ENCODE assay signal across 8 cellular contexts in genomic region chr1:150066838-150067183, GRCh38. TPM values are rescaled to one million over a fixed set of nuclear protein-coding genes. Genes with fewer than 3 reads are reported as not detected.
DNase-seq lines count a peak whose midpoint lies in the region; ATAC-seq and TF ChIP-seq lines count a peak whose summit lies in the region.

No MANE protein-coding gene starts in this region.

- no peaks in the 10 kb centered on the region for H3K27me3 Mint-ChIP-seq in CD8-positive, alpha-beta T cell (ENCODE audit: low read depth)
- H3K27me3 Mint-ChIP-seq in mesothelial cell of epicardium (ENCODE audit: low read depth): no peaks in the 10 kb centered on the region

- H3K4me1 Mint-ChIP-seq in CD8-positive, alpha-beta T cell (ENCODE audit: low read depth): peaks cover 36% of the 10 kb centered on the region
- H3K4me1 Mint-ChIP-seq in mesothelial cell of epicardium: peaks cover 36% of the 10 kb centered on the region

- intact Hi-C loops in CD8-positive, alpha-beta T cell (cut with DNase I, micrococcal nuclease): loop anchor here in 1 of 2 experiments (1.0 to 10.0 kb wide), 4 partner anchors 15 to 262 kb away; partner anchors contain the start of gene OTUD7B

- ATAC-seq in CD8-positive, alpha-beta T cell: peak; percentile 37
- ATAC-seq in GM21529 (IDR thresholded peaks at IDR 0.05; ENCODE audit: unreplicated experiment): peak; percentile 42

- H3K9me3 Mint-ChIP-seq in CD8-positive, alpha-beta T cell: no peaks in the 10 kb centered on the region
- H3K9me3 Mint-ChIP-seq in mesothelial cell of epicardium: no peaks in the 10 kb centered on the region

- peak overlapping the region; percentile 57 for H3K27ac ChIP-seq in CD8-positive, alpha-beta T cell (ENCODE audit: low read depth, low read length)
- H3K27ac ChIP-seq in ectodermal cell (ENCODE audit: insufficient read depth, low read depth, low read length, poor library complexity, severe bottlenecking): peak overlapping the region; percentile 98

- 0 to 1% methylated on average over 18 of the region's 18 CpGs for WGBS in ectodermal cell, 2 experiments

- H3K36me3 Mint-ChIP-seq in CD8-positive, alpha-beta T cell: peaks cover 20% of the 10 kb centered on the region
- H3K36me3 Mint-ChIP-seq in mesothelial cell of epicardium: peaks cover 7% of the 10 kb centered on the region

- H3K36me3 ChIP-seq in CD8-positive, alpha-beta T cell (ENCODE audit: insufficient read depth, low read length): no peaks in the 10 kb centered on the region
- H3K36me3 ChIP-seq in ectodermal cell (ENCODE audit: control insufficient read depth, insufficient read depth, low read length): peaks cover 7% of the 10 kb centered on the region

- peak overlapping the region; percentile 79 for H3K4me3 ChIP-seq in CD8-positive, alpha-beta T cell (ENCODE audit: low read depth, low read length)
- H3K4me3 ChIP-seq in ectodermal cell (ENCODE audit: insufficient read depth, low read depth, low read length): peak overlapping the region; percentile 85

- H3K27me3 ChIP-seq in CD8-positive, alpha-beta T cell (ENCODE audit: insufficient read depth, low read length): no peaks in the 10 kb centered on the region
- no peaks in the 10 kb centered on the region for H3K27me3 ChIP-seq in ectodermal cell (ENCODE audit: control insufficient read depth, insufficient read depth, low read length, poor library complexity, severe bottlenecking)

- H3K9me3 ChIP-seq in CD8-positive, alpha-beta T cell (ENCODE audit: low read length): no peaks in the 10 kb centered on the region
- no peaks in the 10 kb centered on the region for H3K9me3 ChIP-seq in ectodermal cell (ENCODE audit: control insufficient read depth, low read length)

- H3K27ac Mint-ChIP-seq in CD8-positive, alpha-beta T cell: peak overlapping the region; percentile 94
- H3K27ac Mint-ChIP-seq in mesothelial cell of epicardium: peak overlapping the region; percentile 99

- CTCF ChIA-PET in CD8-positive, alpha-beta T cell (lab: Charles Lee): interaction anchor here (3.2 kb wide), 1 partner anchor 99 kb away, joined by 17 read pairs; no protein-coding TSS in a partner anchor

- peak in 6 of 7 experiments; percentile 7 to 55 (median 32) for DNase-seq in CD8-positive, alpha-beta T cell
- peak; percentile 57 to 65 for DNase-seq in Kasumi-1 (lab: John Stamatoyannopoulos, UW)
- DNase-seq in activated CD4-positive, alpha-beta T cell treated with anti-CD3 and anti-CD28 coated beads for 48 hours: peak; percentile 59
- peak; percentile 30 to 71 for DNase-seq in mesothelial cell of epicardium (ENCODE audit: low spot score in 2 of 2, unreplicated experiment in 2 of 2)
- peak; percentile 23 to 39 for DNase-seq in stimulated activated CD8-positive, alpha-beta memory T cell treated with anti-CD3 and anti-CD28 coated beads, Interleukin-7, amount 100 ng/mL, for 48 hours (ENCODE audit: extremely low read depth in 1 of 2, low read depth in 1 of 2)
- no peak for DNase-seq in Ammon's horn (ENCODE audit: low spot score)

- peaks cover 9% of the 10 kb centered on the region for H3K4me1 ChIP-seq in CD8-positive, alpha-beta T cell (ENCODE audit: insufficient read depth, low read length)
- H3K4me1 ChIP-seq in ectodermal cell (ENCODE audit: control insufficient read depth, insufficient read depth, low read length): peaks cover 3% of the 10 kb centered on the region

- POLR2A ChIA-PET in CD8-positive, alpha-beta T cell (lab: Charles Lee): interaction anchor here (0.6 to 1.4 kb wide), 3 partner anchors 31 to 179 kb away, joined by 3 to 6 read pairs (median 5); a partner anchor contains a TSS

- TF ChIP-seq CTCF in CD8-positive, alpha-beta T cell (IDR thresholded peaks at IDR 0.05): no peak
- no peak for TF ChIP-seq CTCF in mesothelial cell of epicardium (IDR thresholded peaks at IDR 0.05; ENCODE audit: unreplicated experiment)

- H3K4me3 Mint-ChIP-seq in CD8-positive, alpha-beta T cell: peak overlapping the region; percentile 94
- peak overlapping the region; percentile 93 for H3K4me3 Mint-ChIP-seq in mesothelial cell of epicardium

RNA-seq across cellular contexts. Expression of gene VPS45, which starts 0.8 kb away (rescaled TPM):
- total RNA-seq in CD8-positive, alpha-beta T cell: 1 to 10 TPM; 5.9 to 6.9 TPM
- 53.6 TPM for polyA plus RNA-seq in ectodermal cell (2013, experiment 1 of 4)
- 55.8 TPM for polyA plus RNA-seq in ectodermal cell (2013, experiment 2 of 4)
- 40.7 TPM for polyA plus RNA-seq in ectodermal cell (2013, experiment 3 of 4)
- polyA plus RNA-seq in ectodermal cell (2013, experiment 4 of 4): 47.5 TPM
- 51.3 to 56.5 TPM (median 53.0 TPM) in 3 replicates for total RNA-seq in mesothelial cell of epicardium

RNA-seq across cellular contexts. Expression of gene OTUD7B, which starts 56.3 kb away (rescaled TPM):
- 1 to 10 TPM; 2.1 to 2.2 TPM for total RNA-seq in CD8-positive, alpha-beta T cell
- 11.1 TPM for polyA plus RNA-seq in ectodermal cell (2013, experiment 1 of 4)
- 14.9 TPM for polyA plus RNA-seq in ectodermal cell (2013, experiment 2 of 4)
- 6.2 TPM for polyA plus RNA-seq in ectodermal cell (2013, experiment 3 of 4)
- 9.7 TPM for polyA plus RNA-seq in ectodermal cell (2013, experiment 4 of 4)
- total RNA-seq in mesothelial cell of epicardium: 48.5 to 50.7 TPM (median 48.9 TPM) in 3 replicates

Comparison
In these comparisons a context has a peak if more than half of its experiments do, and no peak if none do; other contexts are left out.
1. RNA of gene OTUD7B, which starts 56.3 kb away (total RNA-seq): 48.5 to 50.7 TPM in mesothelial cell of epicardium; 2.1 to 2.2 TPM in CD8-positive, alpha-beta T cell; every median in the first group is over 10 times any median in the second.